Comparison of ENCODE assay signal across 11 cellular contexts in genomic region chr1:162856260-162856659, GRCh38.
DNase-seq lines count a peak whose midpoint lies in the region; ATAC-seq lines count a peak whose summit lies in the region.
"Had no signal": no experiment of that assay in that cellular context is flagged by ENCODE, and none has a peak within 500 bp of the region (broad histone marks: within the 10 kb centered on the region; RNA-seq: fewer than 3 reads in every experiment).

No MANE protein-coding gene starts in this region.

- H3K4me1 Mint-ChIP-seq in activated naive CD8-positive, alpha-beta T cell treated with anti-CD3 and anti-CD28 coated beads, Interleukin-2, amount 50 U/mL, for 24 hours, result no peaks in the 10 kb centered on the region

- no peak for ATAC-seq in HG02623 (IDR thresholded peaks at IDR 0.05; ENCODE audit: unreplicated experiment)
- no peak for ATAC-seq in activated naive CD8-positive, alpha-beta T cell treated with anti-CD3 and anti-CD28 coated beads, Interleukin-2, amount 50 U/mL, for 24 hours

- H3K27ac Mint-ChIP-seq in activated naive CD8-positive, alpha-beta T cell treated with anti-CD3 and anti-CD28 coated beads, Interleukin-2, amount 50 U/mL, for 24 hours, result no peak overlapping the region
- H3K27ac Mint-ChIP-seq: stimulated activated naive CD8-positive, alpha-beta T cell treated with anti-CD3 and anti-CD28 coated beads, Interleukin-15, Interleukin-2, amounts not matched to agents 100 ng/mL and 50 ng/mL, for 24 hours had no signal

- DNase-seq in ACHN, result peak; percentile 93
- peak; percentile 75 for DNase-seq in HPDE6-E6E7 (ENCODE audit: extremely low spot score)
- DNase-seq in amniotic epithelial cell (ENCODE audit: low read depth), result peak; percentile 94
- peak; percentile 54 for DNase-seq in hepatic stellate cell (ENCODE audit: low spot score)
- DNase-seq in activated naive CD8-positive, alpha-beta T cell treated with anti-CD3 and anti-CD28 coated beads, Interleukin-2, amount 50 U/mL, for 24 hours, result no peak
- DNase-seq in HuH-7.5 (ENCODE audit: low spot score), result no peak
- no peak for DNase-seq in activated gamma-delta T cell (lab: John Stamatoyannopoulos, UW)
- DNase-seq: activated CD4-positive, alpha-beta T cell treated with anti-CD3 and anti-CD28 coated beads, Interleukin-2, amount 50 U/mL, for 48 hours; NCI-H1092 treated with DMSO at 0.1 percent for 48 hours had no signal

- H3K4me3 Mint-ChIP-seq in activated naive CD8-positive, alpha-beta T cell treated with anti-CD3 and anti-CD28 coated beads, Interleukin-2, amount 50 U/mL, for 24 hours, result no peak overlapping the region
- H3K4me3 Mint-ChIP-seq: stimulated activated naive CD8-positive, alpha-beta T cell treated with anti-CD3 and anti-CD28 coated beads, Interleukin-15, Interleukin-2, amounts not matched to agents 100 ng/mL and 50 ng/mL, for 24 hours had no signal

- in situ Hi-C loops in ACHN (cut with HindIII; ENCODE audit: low pct_ligation_motif_present, low pct_unique_long_range_greater_than_20kb, low sequenced_read_pairs), result loop anchor here (25.0 kb wide), 2 partner anchors 206 to 456 kb away; partner anchors contain the start of genes NUF2 and RGS4

- H3K36me3 Mint-ChIP-seq in activated naive CD8-positive, alpha-beta T cell treated with anti-CD3 and anti-CD28 coated beads, Interleukin-2, amount 50 U/mL, for 24 hours (ENCODE audit: low read depth), result no peaks in the 10 kb centered on the region

- H3K9me3 Mint-ChIP-seq in activated naive CD8-positive, alpha-beta T cell treated with anti-CD3 and anti-CD28 coated beads, Interleukin-2, amount 50 U/mL, for 24 hours, result no peaks in the 10 kb centered on the region
- H3K9me3 Mint-ChIP-seq: stimulated activated naive CD8-positive, alpha-beta T cell treated with anti-CD3 and anti-CD28 coated beads, Interleukin-15, Interleukin-2, amounts not matched to agents 100 ng/mL and 50 ng/mL, for 24 hours had no signal

- H3K27me3 Mint-ChIP-seq in activated naive CD8-positive, alpha-beta T cell treated with anti-CD3 and anti-CD28 coated beads, Interleukin-2, amount 50 U/mL, for 24 hours, result peaks cover 8% of the 10 kb centered on the region

Comparison
In these comparisons a context has a peak if more than half of its experiments do, and no peak if none do; other contexts are left out.
1. DNase-seq: peak in ACHN (single experiment), HPDE6-E6E7 (single experiment), amniotic epithelial cell (single experiment) and hepatic stellate cell (single experiment); none in activated naive CD8-positive, alpha-beta T cell treated with anti-CD3 and anti-CD28 coated beads, Interleukin-2, amount 50 U/mL, for 24 hours (single experiment), HuH-7.5 (single experiment) and activated gamma-delta T cell (single experiment).